Comparison of ENCODE assay signal across 25 cellular contexts in genomic region chr4:156800463-156800862, GRCh38.
DNase-seq lines count a peak whose midpoint lies in the region; ATAC-seq, FAIRE-seq and TF ChIP-seq lines count a peak whose summit lies in the region.
"Had no signal": no experiment of that assay in that cellular context is flagged by ENCODE, and none has a peak within 500 bp of the region (broad histone marks: within the 10 kb centered on the region; RNA-seq: fewer than 3 reads in every experiment).

No MANE protein-coding gene starts in this region.

- H3K9me3 ChIP-seq in astrocyte (ENCODE audit: insufficient read depth, low read depth, low read length) (no peaks in the 10 kb centered on the region), SJCRH30 (replicated peaks) (no peaks in the 10 kb centered on the region)
- H3K9me3 ChIP-seq: neutrophil, tibial artery had no signal

- H3K27ac ChIP-seq in astrocyte (ENCODE audit: low read depth, low read length) (no peak overlapping the region), SJCRH30 (no peak overlapping the region)
- H3K27ac ChIP-seq: cardiac muscle cell, hepatocyte, HL-60, neutrophil, tibial artery had no signal

- no peak overlapping the region for H3K4me3 Mint-ChIP-seq in astrocyte (ENCODE audit: unreplicated experiment)
- no peak overlapping the region for H3K4me3 Mint-ChIP-seq in neural crest cell
- H3K4me3 Mint-ChIP-seq: activated B cell treated with CpG ODN at 0.5 μM for 24 hours; activated T-cell treated with anti-CD3 and anti-CD28 coated beads, Interleukin-2, amount 50 U/mL, for 72 hours; B cell; stimulated activated naive B cell treated with anti-CD40 and anti-IgM and Interleukin-4, amounts not matched to agents 10 μg/mL and 1 μg/mL and 100 μg/mL, for 72 hours had no signal

- H3K4me1 ChIP-seq in astrocyte (ENCODE audit: insufficient read depth, low read length) (peaks cover 14% of the 10 kb centered on the region), SJCRH30 (peaks cover 11% of the 10 kb centered on the region)

- H3K4me1 Mint-ChIP-seq in astrocyte (ENCODE audit: low read depth, unreplicated experiment) (peaks cover 27% of the 10 kb centered on the region), neural crest cell (peaks cover 26% of the 10 kb centered on the region)
- H3K4me1 Mint-ChIP-seq: activated B cell treated with CpG ODN at 0.5 μM for 24 hours; B cell; stimulated activated naive B cell treated with anti-CD40 and anti-IgM and Interleukin-4, amounts not matched to agents 10 μg/mL and 1 μg/mL and 100 μg/mL, for 72 hours had no signal

- ATAC-seq in GM18498 (IDR thresholded peaks at IDR 0.05; ENCODE audit: unreplicated experiment) (peak; percentile 52), HG02610 (IDR thresholded peaks at IDR 0.05; ENCODE audit: unreplicated experiment) (peak; percentile 67)
- ATAC-seq: activated T-cell treated with anti-CD3 and anti-CD28 coated beads, Interleukin-2, amount 50 U/mL, for 72 hours; K562; stimulated activated naive B cell treated with anti-CD40 and anti-IgM and Interleukin-4, amounts not matched to agents 10 μg/mL and 1 μg/mL and 100 μg/mL, for 72 hours had no signal

- H4K20me1 ChIP-seq in astrocyte (ENCODE audit: insufficient read depth, low read length), result no peaks in the 10 kb centered on the region

- H3K36me3 ChIP-seq in astrocyte (ENCODE audit: insufficient read depth, low read length) (no peaks in the 10 kb centered on the region), SJCRH30 (no peaks in the 10 kb centered on the region)
- H3K36me3 ChIP-seq: cardiac muscle cell, neutrophil, tibial artery had no signal

- no peak for DNase-seq in astrocyte (ENCODE audit: low read depth)
- DNase-seq in neural crest cell (ENCODE audit: low read depth, low spot score), result no peak
- no peak for DNase-seq in SJCRH30
- DNase-seq in NCI-H748 treated with DMSO at 0.1 percent for 48 hours (lab: John Stamatoyannopoulos, UW), result no peak
- no peak for DNase-seq in NCI-H524 (lab: John Stamatoyannopoulos, UW)
- DNase-seq: activated B cell treated with CpG ODN at 0.5 μM for 24 hours; activated T-cell treated with anti-CD3 and anti-CD28 coated beads, Interleukin-2, amount 50 U/mL, for 72 hours; GDM1; mesendoderm; NCI-H1105; retina; Right ventricle myocardium superior; stimulated activated naive B cell treated with anti-CD40 and anti-IgM and Interleukin-4, amounts not matched to agents 10 μg/mL and 1 μg/mL and 100 μg/mL, for 72 hours; tibial artery had no signal

- no peaks in the 10 kb centered on the region for H3K9me3 Mint-ChIP-seq in astrocyte (ENCODE audit: unreplicated experiment)
- H3K9me3 Mint-ChIP-seq in neural crest cell, result no peaks in the 10 kb centered on the region
- H3K9me3 Mint-ChIP-seq: activated B cell treated with CpG ODN at 0.5 μM for 24 hours; activated T-cell treated with anti-CD3 and anti-CD28 coated beads, Interleukin-2, amount 50 U/mL, for 72 hours; stimulated activated naive B cell treated with anti-CD40 and anti-IgM and Interleukin-4, amounts not matched to agents 10 μg/mL and 1 μg/mL and 100 μg/mL, for 72 hours had no signal

- H3K27me3 Mint-ChIP-seq in astrocyte (ENCODE audit: low read depth, unreplicated experiment) (no peaks in the 10 kb centered on the region), neural crest cell (ENCODE audit: low read depth) (no peaks in the 10 kb centered on the region)
- H3K27me3 Mint-ChIP-seq: activated B cell treated with CpG ODN at 0.5 μM for 24 hours; B cell; stimulated activated naive B cell treated with anti-CD40 and anti-IgM and Interleukin-4, amounts not matched to agents 10 μg/mL and 1 μg/mL and 100 μg/mL, for 72 hours had no signal

- no peak overlapping the region for H3K9ac ChIP-seq in astrocyte (ENCODE audit: low read length)

- TF ChIP-seq CTCF in astrocyte (IDR thresholded peaks at IDR 0.05; ENCODE audit: insufficient read depth, low read depth, low read length) (peak; percentile 3), neural crest cell (conservative IDR thresholded peaks at IDR 0.05) (peak; percentile 48)

- no peaks in the 10 kb centered on the region for H3K27me3 ChIP-seq in astrocyte (ENCODE audit: insufficient read depth, low read length)
- no peaks in the 10 kb centered on the region for H3K27me3 ChIP-seq in SJCRH30
- H3K27me3 ChIP-seq: cardiac muscle cell, hepatocyte, neutrophil, tibial artery had no signal

- no peak overlapping the region for H3K4me2 ChIP-seq in astrocyte (ENCODE audit: low read length)
- H3K4me2 ChIP-seq: hepatocyte had no signal

- FAIRE-seq in astrocyte (lab: Jason Lieb, UNC), result no peak
- FAIRE-seq: D721Med, GM18507, K562, keratinocyte had no signal

- H3K27ac Mint-ChIP-seq in astrocyte (ENCODE audit: unreplicated experiment) (no peak overlapping the region), neural crest cell (ENCODE audit: unreplicated experiment) (no peak overlapping the region)
- H3K27ac Mint-ChIP-seq: activated B cell treated with CpG ODN at 0.5 μM for 24 hours; activated T-cell treated with anti-CD3 and anti-CD28 coated beads, Interleukin-2, amount 50 U/mL, for 72 hours; B cell; stimulated activated naive B cell treated with anti-CD40 and anti-IgM and Interleukin-4, amounts not matched to agents 10 μg/mL and 1 μg/mL and 100 μg/mL, for 72 hours had no signal

- no peak overlapping the region for H2AFZ ChIP-seq in astrocyte (ENCODE audit: low read depth, low read length)
- H2AFZ ChIP-seq: hepatocyte had no signal

- H3K36me3 Mint-ChIP-seq in astrocyte (ENCODE audit: low read depth, unreplicated experiment) (no peaks in the 10 kb centered on the region), neural crest cell (ENCODE audit: low read depth) (no peaks in the 10 kb centered on the region)
- H3K36me3 Mint-ChIP-seq: stimulated activated naive B cell treated with anti-CD40 and anti-IgM and Interleukin-4, amounts not matched to agents 10 μg/mL and 1 μg/mL and 100 μg/mL, for 72 hours had no signal

- H3K4me3 ChIP-seq in astrocyte (ENCODE audit: insufficient read depth, low read depth, low read length) (no peak overlapping the region), SJCRH30 (no peak overlapping the region)
- H3K4me3 ChIP-seq: cardiac muscle cell, hepatocyte, K562, tibial artery had no signal

- H3K79me2 ChIP-seq in astrocyte (ENCODE audit: insufficient read depth, low read length), result peaks cover 3% of the 10 kb centered on the region
- H3K79me2 ChIP-seq: hepatocyte had no signal
